4 cellular contexts compared by ENCODE assay signal in genomic region chr18:58192519-58192918, GRCh38.
"Had no signal": no experiment of that assay in that cellular context is flagged by ENCODE, and none has a peak within 500 bp of the region (broad histone marks: within the 10 kb centered on the region; RNA-seq: fewer than 3 reads in every experiment).

No MANE protein-coding gene starts in this region.

- H3K27ac Mint-ChIP-seq: GM23338, H9 had no signal

- ATAC-seq: GM23338 had no signal

- H3K4me2 ChIP-seq: GM23338 had no signal

- H3K9me3 Mint-ChIP-seq: GM23338, H9 had no signal

- H3K4me3 ChIP-seq: GM23338 had no signal

- H3K4me3 Mint-ChIP-seq: GM23338, H9 had no signal

- DNase-seq: H9, HCEC 1CT, IMR-90 had no signal

- H2AFZ ChIP-seq: GM23338 had no signal
